Comparison of ENCODE assay signal across 9 cellular contexts in the genomic region with DNA sequence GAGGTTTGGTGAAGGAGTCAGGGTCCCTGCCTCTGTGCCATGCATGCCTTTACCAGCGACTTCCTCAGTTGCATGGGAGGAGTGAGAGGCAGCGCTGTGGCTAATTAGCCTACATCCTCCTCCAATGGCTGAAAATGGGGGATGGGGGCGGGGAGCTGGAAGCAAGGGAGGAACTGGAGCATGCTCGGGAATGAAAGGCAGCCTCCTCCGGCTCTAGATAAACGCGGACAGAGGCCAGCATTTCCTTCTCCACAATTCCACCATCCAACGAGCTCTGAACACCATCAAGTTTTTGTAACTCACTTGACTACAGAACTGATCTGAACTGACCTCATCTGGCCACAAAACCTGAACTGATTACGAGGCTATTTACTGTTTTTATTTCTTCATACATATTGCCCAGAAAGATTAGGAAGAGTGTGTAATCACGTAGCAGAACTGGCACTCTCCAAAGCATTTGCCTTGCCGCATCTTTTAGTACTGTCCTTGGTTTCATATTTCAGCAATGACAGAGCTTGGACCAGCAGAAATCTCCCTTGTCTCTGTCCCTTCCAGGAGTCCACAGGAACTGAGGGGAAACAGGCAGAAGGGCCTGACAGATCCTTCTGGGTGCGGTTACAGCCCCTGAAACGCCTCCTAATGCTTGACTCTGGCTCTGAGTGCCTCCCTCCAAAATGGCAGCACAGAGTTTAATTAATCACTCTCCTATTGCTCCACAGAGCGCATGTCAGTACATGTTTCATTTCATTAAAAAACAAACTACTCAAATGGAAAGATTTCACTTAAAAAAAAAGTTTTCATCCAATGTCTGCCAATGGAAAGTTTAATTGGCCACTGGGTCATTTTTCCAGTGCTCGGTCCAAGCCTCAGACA. TPM values are rescaled to one million over a fixed set of nuclear protein-coding genes. Genes with fewer than 3 reads are reported as not detected.
DNase-seq lines count a peak whose midpoint lies in the region; ATAC-seq and TF ChIP-seq lines count a peak whose summit lies in the region.
"Had no signal": no experiment of that assay in that cellular context is flagged by ENCODE, and none has a peak within 500 bp of the region (broad histone marks: within the 10 kb centered on the region; RNA-seq: fewer than 3 reads in every experiment).

No MANE protein-coding gene starts in this region.

- H3K9ac ChIP-seq in smooth muscle cell (ENCODE audit: low read depth), result no peak overlapping the region

- H3K4me3 ChIP-seq in body of pancreas, result no peak overlapping the region
- H3K4me3 ChIP-seq in smooth muscle cell, result no peak overlapping the region

- intact Hi-C loops in body of pancreas (cut with DNase I), result no loop called here

- H3K27ac ChIP-seq in body of pancreas (peak overlapping the region in 1 of 4 donors; percentile 17), smooth muscle cell (ENCODE audit: low read depth) (peak overlapping the region; percentile 51)

- peaks cover 7% of the 10 kb centered on the region for H3K4me1 ChIP-seq in body of pancreas
- peaks cover 32% of the 10 kb centered on the region for H3K4me1 ChIP-seq in smooth muscle cell (ENCODE audit: low read depth)

- no peak for TF ChIP-seq POLR2A in body of pancreas (IDR thresholded peaks at IDR 0.05)

- H3F3A ChIP-seq in smooth muscle cell (ENCODE audit: low read depth), result peaks cover 28% of the 10 kb centered on the region

- peak overlapping the region; percentile 77 for H3K4me2 ChIP-seq in smooth muscle cell

- no peaks in the 10 kb centered on the region for H3K27me3 ChIP-seq in body of pancreas
- H3K27me3 ChIP-seq in smooth muscle cell (ENCODE audit: low read depth), result no peaks in the 10 kb centered on the region

- H2AFZ ChIP-seq in smooth muscle cell (ENCODE audit: low read depth), result no peak overlapping the region

- no peaks in the 10 kb centered on the region for H3K79me2 ChIP-seq in smooth muscle cell (ENCODE audit: low read depth)

- DNase-seq in KBM-7, result peak; percentile 72
- DNase-seq in body of pancreas, result peak in 1 of 4 donors; percentile 22
- DNase-seq in iris pigment epithelial cell (ENCODE audit: low read depth), result peak; percentile 54
- peak; percentile 14 for DNase-seq in smooth muscle cell (lab: John Stamatoyannopoulos, UW; ENCODE audit: unreplicated experiment)
- no peak for DNase-seq in 8988T
- DNase-seq in HuH-7 (ENCODE audit: low spot score), result no peak
- DNase-seq: kidney glomerular epithelial cell had no signal

- peak; percentile 22 for ATAC-seq in body of pancreas
- no peak for ATAC-seq in HG03025 (IDR thresholded peaks at IDR 0.05; ENCODE audit: low FRiP score, unreplicated experiment)
- no peak for ATAC-seq in HG03442 (IDR thresholded peaks at IDR 0.05; ENCODE audit: unreplicated experiment)

- 68 to 72% methylated on average over 15 of the region's 15 CpGs for WGBS in body of pancreas, 2 donors
- 23% methylated on average over 15 of the region's 15 CpGs for WGBS in smooth muscle cell (ENCODE audit: low lambda C conversion rate)

- H3K36me3 ChIP-seq in body of pancreas (replicated peaks in 1 of 2; ENCODE audit: insufficient read depth in 1 of 2, low read depth in 2 of 2) (no peaks in the 10 kb centered on the region), smooth muscle cell (ENCODE audit: low read depth) (no peaks in the 10 kb centered on the region)

- in situ Hi-C loops in KBM-7 (cut with MboI; ENCODE audit: low pct_unique_long_range_greater_than_20kb, low sequenced_read_pairs), result no loop called here

- peaks cover 13% of the 10 kb centered on the region for H4K20me1 ChIP-seq in smooth muscle cell (ENCODE audit: low read depth)

- no peaks in the 10 kb centered on the region for H3K9me3 ChIP-seq in body of pancreas
- no peaks in the 10 kb centered on the region for H3K9me3 ChIP-seq in smooth muscle cell (replicated peaks; ENCODE audit: low read depth)

- TF ChIP-seq CTCF in body of pancreas (IDR thresholded peaks at IDR 0.05), result no peak
- no peak for TF ChIP-seq CTCF in smooth muscle cell (IDR thresholded peaks at IDR 0.05; ENCODE audit: borderline replicate concordance, insufficient read depth, poor library complexity, severe bottlenecking)

RNA-seq across cellular contexts. Expression of a gene that starts 58.2 kb away (rescaled TPM):
- total RNA-seq in body of pancreas (10 to 100 TPM; 15.8 to 29.0 TPM), smooth muscle cell (13.1 and 21.2 TPM in 2 replicates)
- polyA plus RNA-seq in smooth muscle cell, result 10.2 and 17.1 TPM in 2 replicates

Comparison
In these comparisons a context has a peak if more than half of its experiments do, and no peak if none do; other contexts are left out.
1. DNase-seq: peak in KBM-7 (single experiment), iris pigment epithelial cell (single experiment) and smooth muscle cell (single experiment); none in 8988T (single experiment) and HuH-7 (single experiment).